In genomic region chr12:6927379-6927991, GRCh38 we compare ENCODE assay signal across 7 cellular contexts. TPM values are rescaled to one million over a fixed set of nuclear protein-coding genes. Genes with fewer than 3 reads are reported as not detected.
DNase-seq lines count a peak whose midpoint lies in the region; ATAC-seq and TF ChIP-seq lines count a peak whose summit lies in the region.

TSS of gene ATN1 (plus strand) at chr12:6927959. CDS start at chr12:6934002, 6,043 bp downstream.

- H3K4me1 ChIP-seq in MM.1S (ENCODE audit: low read length), result peaks cover 44% of the 10 kb centered on the region
- peaks cover 49 to 59% of the 10 kb centered on the region in 2 donors for H3K4me1 ChIP-seq in duodenal mucosa (ENCODE audit: control insufficient read depth in 1 of 2, insufficient read depth in 2 of 2, low read length in 2 of 2)
- H3K4me1 ChIP-seq in left lung, result peaks cover 47 to 81% of the 10 kb centered on the region in 2 donors

- H4K20me1 ChIP-seq in MM.1S (ENCODE audit: insufficient read depth, low read length), result no peaks in the 10 kb centered on the region

- peak within 1 kb of the TSS; percentile 62 for H2AFZ ChIP-seq in MM.1S (ENCODE audit: low read length)

- H3F3A ChIP-seq in MM.1S (ENCODE audit: insufficient read depth, low read length), result peaks cover 44% of the 10 kb centered on the region

- H3K79me2 ChIP-seq in MM.1S (ENCODE audit: low read length), result peaks cover 64% of the 10 kb centered on the region

- intact Hi-C loops in left lung (cut with DNase I), result loop anchor here in 1 of 2 donors (10.0 kb wide), 1 partner anchor 167 kb away; the partner anchor contains the start of gene C1R

- H3K27me3 ChIP-seq in MM.1S (replicated peaks; ENCODE audit: insufficient read depth, low read length) (no peaks in the 10 kb centered on the region), duodenal mucosa (ENCODE audit: control insufficient read depth in 1 of 2, insufficient read depth in 2 of 2, low read length in 2 of 2) (no peaks in the 10 kb centered on the region), left lung (peaks cover 0 to 28% of the 10 kb centered on the region in 2 donors)

- TF ChIP-seq CTCF in MM.1S (IDR thresholded peaks at IDR 0.05; ENCODE audit: low read length) (no peak), left lung (IDR thresholded peaks at IDR 0.05) (no peak)

- peak within 1 kb of the TSS; percentile 89 for H3K9ac ChIP-seq in MM.1S (ENCODE audit: low read length)
- peak within 1 kb of the TSS; percentile 77 to 90 for H3K9ac ChIP-seq in duodenal mucosa (ENCODE audit: low read depth in 1 of 2, low read length in 2 of 2)

- H3K4me3 ChIP-seq in GM08714 (ENCODE audit: low read length), result peak within 1 kb of the TSS; percentile 82
- H3K4me3 ChIP-seq in MM.1S (ENCODE audit: low read length), result peak within 1 kb of the TSS; percentile 90
- peak within 1 kb of the TSS; percentile 85 to 89 for H3K4me3 ChIP-seq in duodenal mucosa (ENCODE audit: low read depth in 1 of 2, low read length in 2 of 2)
- peak within 1 kb of the TSS; percentile 68 to 70 for H3K4me3 ChIP-seq in left lung

- DNase-seq in MM.1S, result no peak
- peak; percentile 69 for DNase-seq in UCSD-AML1 (lab: John Stamatoyannopoulos, UW; ENCODE audit: unreplicated experiment)
- DNase-seq in left lung, result peak; percentile 84 to 89
- DNase-seq in stimulated activated CD8-positive, alpha-beta memory T cell treated with anti-CD3 and anti-CD28 coated beads, Interleukin-4, amount 100 ng/mL, for 48 hours, result peak; percentile 68
- DNase-seq in GM19240 (ENCODE audit: insufficient read length, low spot score), result no peak

- H3K27ac ChIP-seq in MM.1S (ENCODE audit: low read length) (peak within 1 kb of the TSS; percentile 3; the same call in 1 of the 2 replicates), duodenal mucosa (ENCODE audit: low read depth, low read length) (peak within 1 kb of the TSS; percentile 86), left lung (peak within 1 kb of the TSS; percentile 85 to 95)

- H3K9me2 ChIP-seq in MM.1S (replicated peaks; ENCODE audit: insufficient read depth, low read length), result no peaks in the 10 kb centered on the region

- H3K9me3 ChIP-seq in MM.1S (replicated peaks; ENCODE audit: insufficient read depth, low read length) (no peaks in the 10 kb centered on the region), duodenal mucosa (ENCODE audit: control insufficient read depth in 1 of 2, low read length in 2 of 2) (no peaks in the 10 kb centered on the region), left lung (no peaks in the 10 kb centered on the region)

- ATAC-seq in left lung, result peak; percentile 39

- peak within 1 kb of the TSS; percentile 92 for H3K4me2 ChIP-seq in MM.1S (ENCODE audit: low read depth, low read length)

- no peaks in the 10 kb centered on the region; the same call in 1 of the 2 replicates for H3K36me3 ChIP-seq in MM.1S (replicated peaks; ENCODE audit: insufficient read depth, low read length)
- H3K36me3 ChIP-seq in duodenal mucosa (ENCODE audit: control insufficient read depth in 1 of 2, insufficient read depth in 2 of 2, low read length in 2 of 2), result no peaks in the 10 kb centered on the region
- peaks cover 0 to 9% of the 10 kb centered on the region in 2 donors for H3K36me3 ChIP-seq in left lung

RNA-seq across cellular contexts. Expression of gene ATN1, which starts in this region (rescaled TPM):
- total RNA-seq in left lung, result 100 to 1,000 TPM in 1 of 2 donors, 10 to 100 TPM in 1; 96.9 to 107 TPM

Comparison
In these comparisons a context has a peak if more than half of its experiments do, and no peak if none do; other contexts are left out.
1. DNase-seq: peak in UCSD-AML1 (single experiment), left lung (2 of 2) and stimulated activated CD8-positive, alpha-beta memory T cell treated with anti-CD3 and anti-CD28 coated beads, Interleukin-4, amount 100 ng/mL, for 48 hours (single experiment); none in MM.1S (single experiment) and GM19240 (single experiment).
2. H3K27ac ChIP-seq: peak in every context shown above with its lines; median percentile 90 in left lung; 86 in duodenal mucosa; 3 in MM.1S.
3. Peak in every context shown above with its lines, with median percentiles within 50 percentile points of each other: H3K4me3 ChIP-seq.